In the genomic region with DNA sequence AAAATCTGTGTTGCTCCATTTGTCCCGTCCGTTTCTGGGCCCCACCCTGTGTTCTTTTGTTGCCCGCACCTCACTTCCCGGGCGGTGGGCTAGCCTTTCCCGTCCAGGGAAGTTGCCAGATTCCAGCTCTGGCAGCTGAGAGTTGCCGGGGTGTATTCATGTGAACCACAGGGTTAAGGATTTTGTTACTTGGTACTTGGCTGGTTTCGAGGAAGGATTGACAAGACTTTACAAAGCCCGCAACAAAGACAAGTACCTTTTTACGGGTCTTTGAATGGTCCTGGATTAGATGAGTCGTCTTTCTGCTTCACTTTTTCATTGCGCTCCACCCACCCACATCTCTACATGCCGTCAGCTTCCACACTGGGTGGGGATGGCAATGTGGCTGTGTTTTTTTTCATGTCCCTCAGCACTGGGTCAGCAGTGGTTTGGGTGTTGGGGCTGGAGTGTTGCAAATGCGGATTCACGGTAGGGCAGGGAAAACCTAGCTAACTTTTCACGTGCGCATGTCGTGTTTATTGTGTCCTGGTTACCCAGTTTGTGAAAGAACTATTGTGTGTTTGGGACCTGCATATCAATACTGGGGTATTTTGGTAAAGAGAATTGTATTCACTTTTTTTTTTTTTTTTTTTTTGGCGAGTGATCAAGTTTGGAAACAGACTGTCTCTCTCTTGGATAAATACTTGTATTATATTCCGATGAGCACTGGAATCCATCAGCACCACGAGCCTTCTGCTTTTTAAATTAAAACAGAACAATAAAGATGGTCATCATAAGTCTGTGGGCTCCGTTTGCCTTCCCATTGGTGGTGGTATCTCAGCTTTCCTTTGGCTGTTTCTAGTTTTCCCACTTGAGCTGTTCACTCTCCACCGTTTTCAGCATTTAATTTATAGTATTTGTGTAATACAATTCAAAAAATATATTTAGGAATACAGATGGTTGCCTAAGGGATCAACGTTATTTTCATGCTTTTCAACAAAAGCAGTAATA, we compare ENCODE assay signal across 8 cellular contexts. TPM values are rescaled to one million over a fixed set of nuclear protein-coding genes. Genes with fewer than 3 reads are reported as not detected.
DNase-seq lines count a peak whose midpoint lies in the region; ATAC-seq and TF ChIP-seq lines count a peak whose summit lies in the region.

No MANE protein-coding gene starts in this region.

- H3K4me3 Mint-ChIP-seq in progenitor cell of endocrine pancreas (ENCODE audit: low read depth) = peak overlapping the region; percentile 94

- H3K9me3 Mint-ChIP-seq in progenitor cell of endocrine pancreas (ENCODE audit: low read depth) = peaks cover 15% of the 10 kb centered on the region

- H3K4me3 ChIP-seq in HL-60 (replicated peaks; ENCODE audit: insufficient read depth, low read length) = peak overlapping the region; percentile 68

- ATAC-seq in foreskin keratinocyte (no peak), GM21723 (IDR thresholded peaks at IDR 0.05; ENCODE audit: unreplicated experiment) (no peak)

- peaks cover 3% of the 10 kb centered on the region for H3K4me1 ChIP-seq in foreskin keratinocyte

- DNase-seq in HL-60 (ENCODE audit: low read depth in 1 of 2, low spot score in 1 of 2) = no peak
- DNase-seq in activated T-cell treated with anti-CD3 and anti-CD28 coated beads for 24 hours (ENCODE audit: low read depth) = peak; percentile 37
- DNase-seq in foreskin keratinocyte = no peak
- no peak for DNase-seq in progenitor cell of endocrine pancreas (ENCODE audit: low spot score, unreplicated experiment)
- DNase-seq in 8988T = no peak
- no peak for DNase-seq in NCI-H226
- no peak for DNase-seq in DMS53 (lab: John Stamatoyannopoulos, UW)

- H3K27me3 Mint-ChIP-seq in progenitor cell of endocrine pancreas = peaks cover 3% of the 10 kb centered on the region

- H3K36me3 Mint-ChIP-seq in progenitor cell of endocrine pancreas (ENCODE audit: insufficient read depth) = no peaks in the 10 kb centered on the region

- peak overlapping the region; percentile 97 for H3K27ac Mint-ChIP-seq in progenitor cell of endocrine pancreas

- H3K27me3 ChIP-seq in HL-60 (ENCODE audit: insufficient read depth, poor library complexity, severe bottlenecking) = no peaks in the 10 kb centered on the region
- no peaks in the 10 kb centered on the region for H3K27me3 ChIP-seq in foreskin keratinocyte

- peak overlapping the region; percentile 88 for H3K27ac ChIP-seq in HL-60 (replicated peaks)
- H3K27ac ChIP-seq in foreskin keratinocyte = peak overlapping the region; percentile 95

- TF ChIP-seq CTCF in HL-60 (IDR thresholded peaks at IDR 0.05; ENCODE audit: insufficient read depth, low read length) (no peak), foreskin keratinocyte (conservative IDR thresholded peaks at IDR 0.05) (no peak), progenitor cell of endocrine pancreas (IDR thresholded peaks at IDR 0.05; ENCODE audit: unreplicated experiment) (no peak)

- peaks cover 20% of the 10 kb centered on the region for H3K4me1 Mint-ChIP-seq in progenitor cell of endocrine pancreas (ENCODE audit: low read depth)

RNA-seq across cellular contexts. Expression of a gene that starts 1.2 kb away (rescaled TPM):
- total RNA-seq in foreskin keratinocyte = 20.6 and 22.2 TPM in 2 replicates
- 24.9 and 25.0 TPM in 2 replicates for polyA plus RNA-seq in foreskin keratinocyte
- total RNA-seq in progenitor cell of endocrine pancreas = 39.0 and 40.4 TPM in 2 replicates
